26 cellular contexts compared by ENCODE assay signal in genomic region chr12:114876968-114877680, GRCh38.
"Had no signal": no experiment of that assay in that cellular context is flagged by ENCODE, and none has a peak within 500 bp of the region (broad histone marks: within the 10 kb centered on the region; RNA-seq: fewer than 3 reads in every experiment).

No MANE protein-coding gene starts in this region.

- H3K27ac Mint-ChIP-seq: activated CD4-positive, alpha-beta T cell treated with anti-CD3 and anti-CD28 coated beads, Interleukin-2, amount 10 ng/mL, durations not matched to agents 7 days and 5 days; activated CD8-positive, alpha-beta T cell treated with anti-CD3 and anti-CD28 coated beads, Interleukin-2, amount 10 ng/mL, durations not matched to agents 7 days and 5 days; activated naive CD4-positive, alpha-beta T cell treated with anti-CD3 and anti-CD28 coated beads for 36 hours; activated naive CD4-positive, alpha-beta T cell treated with anti-CD3 and anti-CD28 coated beads, Interleukin-2, amount 50 U/mL, for 72 hours; activated T-cell treated with anti-CD3 and anti-CD28 coated beads, Interleukin-2, amount 50 U/mL, for 24 hours; brain had no signal

- H3K27me3 Mint-ChIP-seq: activated CD4-positive, alpha-beta T cell treated with anti-CD3 and anti-CD28 coated beads, Interleukin-2, amount 10 ng/mL, durations not matched to agents 7 days and 5 days; activated T-cell treated with anti-CD3 and anti-CD28 coated beads, Interleukin-2, amount 50 U/mL, for 24 hours had no signal

- H3K36me3 Mint-ChIP-seq: activated naive CD4-positive, alpha-beta T cell treated with anti-CD3 and anti-CD28 coated beads, Interleukin-2, amount 50 U/mL, for 72 hours; brain had no signal

- H3K9me3 Mint-ChIP-seq: activated CD4-positive, alpha-beta T cell treated with anti-CD3 and anti-CD28 coated beads, Interleukin-2, amount 10 ng/mL, durations not matched to agents 7 days and 5 days; brain had no signal

- H3K4me1 Mint-ChIP-seq: activated CD4-positive, alpha-beta T cell treated with anti-CD3 and anti-CD28 coated beads, Interleukin-2, amount 10 ng/mL, durations not matched to agents 7 days and 5 days; brain had no signal

- DNase-seq: activated CD4-positive, alpha-beta T cell treated with anti-CD3 and anti-CD28 coated beads, Interleukin-2, amount 10 ng/mL, durations not matched to agents 7 days and 5 days; activated CD4-positive, alpha-beta T cell treated with anti-CD3 and anti-CD28 coated beads, Interleukin-2, amount 50 U/mL, for 48 hours; activated CD8-positive, alpha-beta T cell treated with anti-CD3 and anti-CD28 coated beads, Interleukin-2, amount 10 ng/mL, durations not matched to agents 7 days and 5 days; activated gamma-delta T cell treated with Interleukin-2 at 50 U/mL for 16 hours; activated naive CD4-positive, alpha-beta T cell treated with anti-CD3 and anti-CD28 coated beads for 36 hours; activated T-cell treated with anti-CD3 and anti-CD28 coated beads, Interleukin-2, amount 50 U/mL, for 24 hours; cerebellar nuclear complex; Karpas-422; NCI-H1092 treated with DMSO at 0.1 percent for 48 hours; NCI-H1417; NCI-H146; NCI-H187; NCI-H2029 treated with DMSO at 0.1 percent for 48 hours; NCI-H2107; NCI-H2171; NCI-H510A; NCI-H526; NCI-H748 treated with DMSO at 0.1 percent for 48 hours; NK-92 treated with Interleukin-12 subunit alpha and Interleukin-12 subunit beta, amount 100 ng/mL, for 24 hours; OCI-M1; Right ventricle myocardium superior; SW 1271; T-helper 1 cell; T1000 had no signal

- H3K4me3 Mint-ChIP-seq: activated CD4-positive, alpha-beta T cell treated with anti-CD3 and anti-CD28 coated beads, Interleukin-2, amount 10 ng/mL, durations not matched to agents 7 days and 5 days; activated CD8-positive, alpha-beta T cell treated with anti-CD3 and anti-CD28 coated beads, Interleukin-2, amount 10 ng/mL, durations not matched to agents 7 days and 5 days; activated naive CD4-positive, alpha-beta T cell treated with anti-CD3 and anti-CD28 coated beads for 36 hours; activated T-cell treated with anti-CD3 and anti-CD28 coated beads, Interleukin-2, amount 50 U/mL, for 24 hours; brain had no signal

- ATAC-seq: activated CD8-positive, alpha-beta T cell treated with anti-CD3 and anti-CD28 coated beads, Interleukin-2, amount 10 ng/mL, durations not matched to agents 7 days and 5 days; activated naive CD4-positive, alpha-beta T cell treated with anti-CD3 and anti-CD28 coated beads, Interleukin-2, amount 50 U/mL, for 72 hours had no signal
